Comparison of ENCODE assay signal across 25 cellular contexts in genomic region chr12:96606134-96606533, GRCh38.
"Had no signal": no experiment of that assay in that cellular context is flagged by ENCODE, and none has a peak within 500 bp of the region (broad histone marks: within the 10 kb centered on the region; RNA-seq: fewer than 3 reads in every experiment).

No MANE protein-coding gene starts in this region.

- H3K27ac ChIP-seq: stomach, suprapubic skin, testis, thoracic aorta, thyroid gland, tibial artery, tibial nerve, transverse colon, upper lobe of left lung, upper lobe of right lung, uterus, vagina had no signal

- DNase-seq: stimulated activated CD4-positive, alpha-beta T cell treated with anti-CD3 and anti-CD28 coated beads, Interleukin-2, amount 100 ng/mL, for 48 hours; stimulated activated CD4-positive, alpha-beta T cell treated with anti-CD3 and anti-CD28 coated beads, Interleukin-4, amount 100 ng/mL, for 1 hour; stimulated activated CD4-positive, alpha-beta T cell treated with anti-CD3 and anti-CD28 coated beads, Interleukin-4, amount 100 ng/mL, for 24 hours; stimulated activated CD4-positive, alpha-beta T cell treated with anti-CD3 and anti-CD28 coated beads, Interleukin-4, amount 100 ng/mL, for 4 hours; stimulated activated CD8-positive, alpha-beta memory T cell treated with anti-CD3 and anti-CD28 coated beads, Interleukin-4, amount 100 ng/mL, for 48 hours; stimulated activated naive B cell treated with anti-CD40 and anti-IgM and Interleukin-4, amounts not matched to agents 10 μg/mL and 1 μg/mL and 100 μg/mL, for 72 hours; stimulated activated naive CD4-positive, alpha-beta T cell; stimulated activated naive CD4-positive, alpha-beta T cell treated with Interleukin-2 at 50 U/mL for 16 hours; stimulated activated naive CD8-positive, alpha-beta T cell treated with anti-CD3 and anti-CD28 coated beads, Interleukin-15, amount 100 ng/mL, for 72 hours; stimulated activated naive CD8-positive, alpha-beta T cell treated with anti-CD3 and anti-CD28 coated beads, Interleukin-15, Interleukin-2, amounts not matched to agents 100 U/mL and 50 U/mL, for 24 hours; stomach; testis; thyroid gland; tibial artery; transverse colon; trophoblast cell; upper lobe of left lung; upper lobe of right lung; uterus had no signal

- H3K27me3 ChIP-seq: suprapubic skin, testis, thyroid gland, tibial artery, tibial nerve, transverse colon, upper lobe of left lung, uterus, vagina had no signal

- H3K4me3 ChIP-seq: stomach, suprapubic skin, testis, thoracic aorta, thyroid gland, tibial artery, tibial nerve, transverse colon, upper lobe of left lung, upper lobe of right lung, uterus, vagina had no signal

- H3K36me3 ChIP-seq: stomach, suprapubic skin, thoracic aorta, thyroid gland, tibial artery, transverse colon, upper lobe of left lung, upper lobe of right lung, uterus, vagina had no signal

- H3K9me3 ChIP-seq: suprapubic skin, testis, thyroid gland, tibial artery, transverse colon, upper lobe of right lung, uterus, vagina had no signal

- ATAC-seq: stimulated activated effector memory CD8-positive, alpha-beta T cell treated with anti-CD3 and anti-CD28 coated beads, Interleukin-12 subunit alpha, Interleukin-12 subunit beta, amount 100 ng/mL, for 72 hours; stimulated activated memory B cell treated with anti-CD40 and anti-IgM and Interleukin-4, amounts not matched to agents 10 μg/mL and 1 μg/mL and 100 μg/mL, for 72 hours; stimulated activated naive B cell treated with anti-CD40 and anti-IgM and Interleukin-4, amounts not matched to agents 10 μg/mL and 1 μg/mL and 100 μg/mL, for 72 hours; stimulated activated naive CD8-positive, alpha-beta T cell treated with anti-CD3 and anti-CD28 coated beads, Interleukin-15, amount 100 ng/mL, for 72 hours; stimulated activated naive CD8-positive, alpha-beta T cell treated with anti-CD3 and anti-CD28 coated beads, Interleukin-15, Interleukin-2, amounts not matched to agents 100 U/mL and 50 U/mL, for 24 hours; upper lobe of right lung had no signal

- H3K4me1 ChIP-seq: stomach, suprapubic skin, testis, thyroid gland, tibial artery, tibial nerve, transverse colon, upper lobe of left lung, upper lobe of right lung, uterus, vagina had no signal
